ENCODE assay signal across 20 cellular contexts in the genomic region with DNA sequence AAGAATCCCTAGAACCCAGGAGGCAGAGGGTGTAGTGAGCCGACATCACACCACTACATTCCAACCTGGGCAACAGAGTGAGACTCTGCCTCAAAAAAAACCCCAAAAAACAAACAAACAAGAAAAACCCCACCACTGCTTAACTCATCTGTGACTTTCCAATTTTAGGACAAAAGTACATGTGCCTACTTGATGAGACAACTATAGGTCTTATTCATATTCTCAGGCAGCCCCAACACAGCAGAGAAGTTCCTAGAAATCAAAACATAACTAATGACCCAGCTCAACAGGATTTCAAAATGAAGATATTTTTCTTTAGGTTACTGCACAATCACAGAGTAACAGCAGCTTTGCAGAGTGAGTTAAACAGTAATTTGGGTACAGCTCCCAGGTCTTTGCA.
"Had no signal": no experiment of that assay in that cellular context is flagged by ENCODE, and none has a peak within 500 bp of the region (broad histone marks: within the 10 kb centered on the region; RNA-seq: fewer than 3 reads in every experiment).

No MANE protein-coding gene starts in this region.

- H3K4me3 ChIP-seq: gastroesophageal sphincter had no signal

- H3K27ac ChIP-seq: brain microvascular endothelial cell, gastroesophageal sphincter, VCaP had no signal

- H3K9me3 ChIP-seq: gastroesophageal sphincter had no signal

- H3K4me3 Mint-ChIP-seq: activated CD4-positive, alpha-beta T cell treated with anti-CD3 and anti-CD28 coated beads, Interleukin-2, amount 10 ng/mL, durations not matched to agents 24 days and 14 days; activated CD8-positive, alpha-beta T cell treated with anti-CD3 and anti-CD28 coated beads for 36 hours; effector memory CD8-positive, alpha-beta T cell; immature natural killer cell; natural killer cell had no signal

- H3K9me3 Mint-ChIP-seq: activated CD4-positive, alpha-beta T cell treated with anti-CD3 and anti-CD28 coated beads, Interleukin-2, amount 10 ng/mL, durations not matched to agents 24 days and 14 days; activated CD8-positive, alpha-beta T cell treated with anti-CD3 and anti-CD28 coated beads for 36 hours; effector memory CD8-positive, alpha-beta T cell; immature natural killer cell; natural killer cell had no signal

- H3K27me3 Mint-ChIP-seq: activated CD4-positive, alpha-beta T cell treated with anti-CD3 and anti-CD28 coated beads, Interleukin-2, amount 10 ng/mL, durations not matched to agents 24 days and 14 days; activated CD8-positive, alpha-beta T cell treated with anti-CD3 and anti-CD28 coated beads for 36 hours; effector memory CD8-positive, alpha-beta T cell had no signal

- H3K36me3 Mint-ChIP-seq: natural killer cell had no signal

- H3K4me1 ChIP-seq: gastroesophageal sphincter had no signal

- H3K27ac Mint-ChIP-seq: activated CD4-positive, alpha-beta T cell treated with anti-CD3 and anti-CD28 coated beads, Interleukin-2, amount 10 ng/mL, durations not matched to agents 24 days and 14 days; activated CD8-positive, alpha-beta T cell treated with anti-CD3 and anti-CD28 coated beads for 36 hours; immature natural killer cell; natural killer cell had no signal

- H3K36me3 ChIP-seq: brain microvascular endothelial cell, gastroesophageal sphincter had no signal

- ATAC-seq: activated CD8-positive, alpha-beta T cell treated with anti-CD3 and anti-CD28 coated beads for 36 hours; effector memory CD8-positive, alpha-beta T cell; gastroesophageal sphincter; left colon; natural killer cell; right cardiac atrium had no signal

- DNase-seq: activated CD4-positive, alpha-beta T cell treated with anti-CD3 and anti-CD28 coated beads, Interleukin-2, amount 10 ng/mL, durations not matched to agents 24 days and 14 days; activated CD8-positive, alpha-beta T cell treated with anti-CD3 and anti-CD28 coated beads for 36 hours; activated gamma-delta T cell treated with Interleukin-2 at 50 U/mL for 16 hours; activated naive CD4-positive, alpha-beta T cell treated with anti-CD3 and anti-CD28 coated beads, Interleukin-2, amount 50 U/mL, for 16 hours; amniotic stem cell; brain microvascular endothelial cell; caudate nucleus; cortex of kidney; effector memory CD8-positive, alpha-beta T cell; hippocampal formation; immature natural killer cell; kidney; left colon; natural killer cell; right cardiac atrium; stimulated activated CD4-positive, alpha-beta T cell treated with anti-CD3 and anti-CD28 coated beads, Interleukin-15, amount 100 ng/mL, for 24 hours; stimulated activated CD4-positive, alpha-beta T cell treated with anti-CD3 and anti-CD28 coated beads, Interleukin-2, amount 100 ng/mL, for 24 hours; stimulated activated naive CD4-positive, alpha-beta T cell treated with Interleukin-2 at 50 U/mL for 16 hours had no signal

- H3K27me3 ChIP-seq: brain microvascular endothelial cell, gastroesophageal sphincter had no signal
